ENCODE assay signal across 1 cellular context in the genomic region with DNA sequence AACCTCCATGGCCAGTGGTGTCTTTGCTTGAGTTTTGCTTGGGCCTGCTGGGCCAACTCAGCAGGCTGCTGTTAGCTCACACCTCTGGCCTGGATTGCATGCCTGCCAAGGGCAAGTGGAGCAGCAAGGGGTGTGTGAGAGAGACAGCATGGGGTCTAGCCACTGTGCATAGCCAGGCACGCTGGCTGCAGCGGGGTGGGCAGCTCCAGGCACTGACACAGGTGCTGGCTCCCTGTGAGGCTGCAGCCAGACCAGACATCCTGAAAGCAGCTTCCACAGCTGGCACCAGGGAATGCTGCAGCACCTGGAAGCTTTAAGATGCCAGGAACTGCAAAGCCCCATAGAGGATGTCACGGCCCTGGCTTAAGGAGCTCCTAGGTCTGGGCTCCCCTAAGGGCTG.
TF ChIP-seq lines count a peak whose summit lies in the region.

No MANE protein-coding gene starts in this region.

TF ChIP-seq in GM23338, 12 proteins besides CTCF, POLR2A, EP300 and RAD21 (continued from another document):
- no peak for TF ChIP-seq POLR2AphosphoS5 (IDR thresholded peaks at IDR 0.05; ENCODE audit: low read depth)
- TF ChIP-seq CREB1 (CRISPR knock-in tag; IDR thresholded peaks at IDR 0.05; ENCODE audit: low read depth): no peak
